In genomic region chr13:50153401-50153800, GRCh38 we compare ENCODE assay signal across 20 cellular contexts.
DNase-seq lines count a peak whose midpoint lies in the region; ATAC-seq, FAIRE-seq and TF ChIP-seq lines count a peak whose summit lies in the region.
"Had no signal": no experiment of that assay in that cellular context is flagged by ENCODE, and none has a peak within 500 bp of the region (broad histone marks: within the 10 kb centered on the region; RNA-seq: fewer than 3 reads in every experiment).

No MANE protein-coding gene starts in this region.

- H3K36me3 Mint-ChIP-seq in naive B cell (no peaks in the 10 kb centered on the region), endodermal cell (ENCODE audit: low read depth) (no peaks in the 10 kb centered on the region)
- H3K36me3 Mint-ChIP-seq: activated naive CD8-positive, alpha-beta T cell; brain had no signal

- H3K4me3 ChIP-seq in HEK293 (ENCODE audit: low read depth, low read length) (no peak overlapping the region), SJSA1 (no peak overlapping the region), endodermal cell (ENCODE audit: low read length) (no peak overlapping the region)
- H3K4me3 ChIP-seq: gastroesophageal sphincter, ovary had no signal

- H3K27me3 ChIP-seq in SJSA1 (replicated peaks) (no peaks in the 10 kb centered on the region), endodermal cell (ENCODE audit: control insufficient read depth, insufficient read depth, low read length, poor library complexity, severe bottlenecking) (no peaks in the 10 kb centered on the region)
- H3K27me3 ChIP-seq: gastroesophageal sphincter, ovary, sigmoid colon had no signal

- no peak overlapping the region for H3K9ac ChIP-seq in endodermal cell (ENCODE audit: extremely low read depth, low read length, poor library complexity, severe bottlenecking)

- H3K27me3 Mint-ChIP-seq in naive B cell = no peaks in the 10 kb centered on the region
- no peaks in the 10 kb centered on the region for H3K27me3 Mint-ChIP-seq in endodermal cell (ENCODE audit: insufficient read depth)
- H3K27me3 Mint-ChIP-seq: brain had no signal

- peak; percentile 70 for FAIRE-seq in D721Med (lab: Jason Lieb, UNC)

- H3K36me3 ChIP-seq in HEK293 (ENCODE audit: control insufficient read depth in 2 of 2, insufficient read depth in 1 of 2, low read length in 2 of 2) (no peaks in the 10 kb centered on the region), SJSA1 (no peaks in the 10 kb centered on the region), endodermal cell (ENCODE audit: control insufficient read depth, insufficient read depth, low read length) (no peaks in the 10 kb centered on the region)
- H3K36me3 ChIP-seq: gastroesophageal sphincter, ovary, sigmoid colon had no signal

- peak overlapping the region; percentile 42 to 85 (median 75) for H3K4me3 Mint-ChIP-seq in naive B cell
- no peak overlapping the region for H3K4me3 Mint-ChIP-seq in endodermal cell
- H3K4me3 Mint-ChIP-seq: activated CD4-positive, alpha-beta T cell treated with anti-CD3 and anti-CD28 coated beads for 36 hours; activated naive CD8-positive, alpha-beta T cell had no signal

- H3K27ac ChIP-seq in HEK293 (ENCODE audit: extremely low read depth, low read depth, low read length) (no peak overlapping the region), SJSA1 (0 out of 2 replicates have a peak overlapping the region, but pooled peaks have one; percentile 10), endodermal cell (ENCODE audit: low read depth, low read length) (no peak overlapping the region)
- H3K27ac ChIP-seq: gastroesophageal sphincter, ovary, sigmoid colon had no signal

- POLR2A ChIA-PET in HEK293 (lab: Yijun Ruan, JAX) = no interaction called here

- peaks cover 20 to 27% (median 23%) of the 10 kb centered on the region in 3 donors for H3K4me1 Mint-ChIP-seq in naive B cell
- H3K4me1 Mint-ChIP-seq in endodermal cell = peaks cover 9% of the 10 kb centered on the region

- no peaks in the 10 kb centered on the region for H3K9me3 ChIP-seq in HEK293 (ENCODE audit: control insufficient read depth, insufficient read depth, low read depth, low read length)
- no peaks in the 10 kb centered on the region for H3K9me3 ChIP-seq in SJSA1 (replicated peaks)
- no peaks in the 10 kb centered on the region for H3K9me3 ChIP-seq in endodermal cell (ENCODE audit: control insufficient read depth, low read length)
- H3K9me3 ChIP-seq: gastroesophageal sphincter, ovary, sigmoid colon had no signal

- no peak for TF ChIP-seq CTCF in D721Med (IDR thresholded peaks at IDR 0.05; ENCODE audit: insufficient read depth, missing control alignments)
- no peak for TF ChIP-seq CTCF in HEK293 (tag by site-specific recombination; IDR thresholded peaks at IDR 0.05)
- no peak for TF ChIP-seq CTCF in endodermal cell (conservative IDR thresholded peaks at IDR 0.05)

- H3K9me3 Mint-ChIP-seq in naive B cell (no peaks in the 10 kb centered on the region), endodermal cell (no peaks in the 10 kb centered on the region)
- H3K9me3 Mint-ChIP-seq: brain had no signal

- CTCF ChIA-PET in HEK293 (lab: Yijun Ruan, JAX) = no interaction called here

- ATAC-seq in naive B cell (ENCODE audit: low read depth in 2 of 2) = no peak
- ATAC-seq: activated CD4-positive, alpha-beta T cell treated with anti-CD3 and anti-CD28 coated beads for 36 hours; gastroesophageal sphincter; HCT116; left lobe of liver had no signal

- WGBS in endodermal cell (ENCODE audit: insufficient coverage in 1 of 2, insufficient read length in 1 of 2), 2 experiments = 90% methylated on average over 2 of the region's 2 CpGs; no CpG with 5 or more reads in 1 of the 2 experiments

- peak overlapping the region in 5 of 6 donors; percentile 69 to 92 (median 80) for H3K27ac Mint-ChIP-seq in naive B cell
- H3K27ac Mint-ChIP-seq in endodermal cell = no peak overlapping the region
- H3K27ac Mint-ChIP-seq: activated CD4-positive, alpha-beta T cell treated with anti-CD3 and anti-CD28 coated beads for 36 hours; activated naive CD8-positive, alpha-beta T cell; brain had no signal

- DNase-seq in D721Med (ENCODE audit: insufficient read length, low spot score) (no peak), SJSA1 (ENCODE audit: low read depth in 1 of 2, low spot score in 2 of 2) (no peak), naive B cell (no peak), NCI-H146 (lab: John Stamatoyannopoulos, UW) (no peak), NCI-H1436 (lab: John Stamatoyannopoulos, UW) (no peak), endodermal cell (no peak)
- DNase-seq: activated CD4-positive, alpha-beta T cell treated with anti-CD3 and anti-CD28 coated beads for 36 hours; AML-193; DMS153; NCI-H2029 treated with DMSO at 0.1 percent for 48 hours; NCI-H524; ovary; sigmoid colon; T1000 had no signal

- peaks cover 9% of the 10 kb centered on the region for H3K4me1 ChIP-seq in HEK293 (ENCODE audit: control insufficient read depth, insufficient read depth, low read length)
- H3K4me1 ChIP-seq in SJSA1 (replicated peaks) = peaks cover 9% of the 10 kb centered on the region
- H3K4me1 ChIP-seq in endodermal cell (ENCODE audit: control insufficient read depth, insufficient read depth, low read length) = peaks cover 3% of the 10 kb centered on the region
- H3K4me1 ChIP-seq: gastroesophageal sphincter, sigmoid colon had no signal

TF ChIP-seq in HEK293, 187 proteins besides CTCF, POLR2A, EP300 and RAD21:
- peak; percentile 68; the same call in 1 of the 2 replicates for TF ChIP-seq ZBTB20 (tag by site-specific recombination; IDR thresholded peaks at IDR 0.05)
- TF ChIP-seq ZNF670 (tag by site-specific recombination; IDR thresholded peaks at IDR 0.05; ENCODE audit: low read depth) = no peak
- TF ChIP-seq SCRT2 (tag by site-specific recombination; IDR thresholded peaks at IDR 0.05) = 0 out of 2 replicates have a peak, but pooled peaks have one; percentile 16
